8 cellular contexts compared by ENCODE assay signal in the genomic region with DNA sequence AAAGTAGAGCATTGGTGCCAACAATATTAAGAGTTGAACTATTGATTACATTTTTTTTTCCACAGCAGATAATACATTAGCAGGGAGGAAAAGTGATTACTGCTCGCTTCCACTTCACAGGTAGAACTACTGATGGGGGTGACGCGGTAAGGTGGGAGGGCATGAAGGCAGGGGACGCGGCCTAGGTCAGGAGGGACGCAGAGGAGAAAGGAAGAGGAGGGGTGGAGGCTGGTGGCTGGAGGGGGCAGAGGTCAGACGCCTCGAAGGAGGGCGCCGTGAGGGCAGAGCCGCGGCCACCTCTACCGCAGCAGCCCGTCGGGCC. TPM values are rescaled to one million over a fixed set of nuclear protein-coding genes. Genes with fewer than 3 reads are reported as not detected.
A peak's percentile ranks its signal among the peaks of the same experiment; 100 is the strongest.
DNase-seq lines count a peak whose midpoint lies in the region; ATAC-seq and TF ChIP-seq lines count a peak whose summit lies in the region.

No MANE protein-coding gene starts in this region.

- ATAC-seq in GM19395 (IDR thresholded peaks at IDR 0.05; ENCODE audit: unreplicated experiment) (peak; percentile 26), Panc1 (no peak; the same call in 1 of the 2 replicates), HG02981 (IDR thresholded peaks at IDR 0.05; ENCODE audit: unreplicated experiment) (no peak)

- H3K27ac ChIP-seq in Panc1 (ENCODE audit: low read length) (peak overlapping the region; percentile 77), skeletal muscle tissue (ENCODE audit: low read depth, low read length) (peak overlapping the region; percentile 73)

- TF ChIP-seq CTCF in Panc1 (IDR thresholded peaks at IDR 0.05) (no peak), fibroblast of villous mesenchyme (IDR thresholded peaks at IDR 0.05; ENCODE audit: insufficient read depth, low read depth, low read length) (no peak), GM13977 (IDR thresholded peaks at IDR 0.05; ENCODE audit: extremely low read depth, insufficient read depth, missing control alignments) (no peak)

- intact Hi-C loops in Panc1 (cut with micrococcal nuclease; ENCODE audit: unreplicated experiment): no loop called here

- POLR2A ChIA-PET in Panc1 (lab: Charles Lee): no interaction called here

- no peaks in the 10 kb centered on the region for H3K9me3 ChIP-seq in Panc1 (ENCODE audit: control insufficient read depth, insufficient read depth, low read depth, low read length)
- H3K9me3 ChIP-seq in skeletal muscle tissue (ENCODE audit: control insufficient read depth in 3 of 3, low read length in 3 of 3): no peaks in the 10 kb centered on the region

- in situ Hi-C loops in Panc1 (cut with HindIII; ENCODE audit: low pct_unique_long_range_greater_than_20kb, low sequenced_read_pairs): no loop called here
- in situ Hi-C loops in GM13977 (cut with MboI; ENCODE audit: low pct_unique_long_range_greater_than_20kb, low sequenced_read_pairs, unreplicated experiment): no loop called here

- DNase-seq in Panc1 (ENCODE audit: low read depth, low spot score) (no peak), fibroblast of villous mesenchyme (ENCODE audit: low read depth) (no peak), NCI-H2081 (lab: John Stamatoyannopoulos, UW) (no peak), middle frontal gyrus (ENCODE audit: extremely low spot score, low spot score) (no peak), GM13977 (ENCODE audit: low spot score) (no peak)

- no peaks in the 10 kb centered on the region for H3K27me3 ChIP-seq in Panc1 (ENCODE audit: control insufficient read depth, insufficient read depth, low read length)
- H3K27me3 ChIP-seq in skeletal muscle tissue (ENCODE audit: control insufficient read depth in 3 of 3, insufficient read depth in 3 of 3, low read length in 3 of 3): no peaks in the 10 kb centered on the region

- H3K9ac ChIP-seq in skeletal muscle tissue (ENCODE audit: low read depth in 1 of 3, low read length in 3 of 3): peak overlapping the region in 2 of 3 donors; percentile 43 to 54

- H3K36me3 ChIP-seq in Panc1 (ENCODE audit: control insufficient read depth, insufficient read depth, low read length) (no peaks in the 10 kb centered on the region), skeletal muscle tissue (ENCODE audit: control insufficient read depth in 3 of 3, insufficient read depth in 3 of 3, low read length in 3 of 3) (no peaks in the 10 kb centered on the region)

- CTCF ChIA-PET in Panc1 (lab: Charles Lee): interaction anchor here (0.6 to 0.7 kb wide), 2 partner anchors 30 to 859 kb away, joined by 3 read pairs; no protein-coding TSS in a partner anchor

- BruUV-seq in Panc1 (replicated peaks; lab: Mats Ljungman, UMichigan): no TSS peak

- H3K4me1 ChIP-seq in Panc1 (ENCODE audit: control insufficient read depth, insufficient read depth, low read length) (peaks cover 13% of the 10 kb centered on the region), skeletal muscle tissue (ENCODE audit: control insufficient read depth in 3 of 3, insufficient read depth in 3 of 3, low read length in 3 of 3) (peaks cover 7 to 19% (median 13%) of the 10 kb centered on the region in 3 donors)

- H3K4me3 ChIP-seq in Panc1 (ENCODE audit: low read depth in 2 of 2, low read length in 2 of 2): peak overlapping the region; percentile 59 to 64
- peak overlapping the region; percentile 69 for H3K4me3 ChIP-seq in fibroblast of villous mesenchyme (ENCODE audit: low read depth, low read length)
- peak overlapping the region; percentile 54 to 76 (median 74) for H3K4me3 ChIP-seq in skeletal muscle tissue (ENCODE audit: low read length in 3 of 3)

RNA-seq across cellular contexts. Expression of gene B3GLCT, which starts 0.3 kb away (rescaled TPM):
- total RNA-seq in Panc1 (2021; ENCODE audit: unreplicated experiment) (16.5 TPM), fibroblast of villous mesenchyme (12.2 and 16.0 TPM in 2 replicates), skeletal muscle tissue (30.3 TPM)
- 6.5 TPM for polyA plus RNA-seq in Panc1 (2012; ENCODE audit: insufficient read length)

RNA-seq across cellular contexts. Expression of gene HSPH1, which starts 37.8 kb away (rescaled TPM):
- 145 TPM for total RNA-seq in Panc1 (2021; ENCODE audit: unreplicated experiment)
- polyA plus RNA-seq in Panc1 (2012; ENCODE audit: insufficient read length): 67.9 TPM
- 42.2 and 70.8 TPM in 2 replicates for total RNA-seq in fibroblast of villous mesenchyme
- 35.0 TPM for total RNA-seq in skeletal muscle tissue
